1 cellular context compared by ENCODE assay signal in genomic region chr6:116586738-116587137, GRCh38.
A peak's percentile ranks its signal among the peaks of the same experiment; 100 is the strongest.
TF ChIP-seq lines count a peak whose summit lies in the region.

No MANE protein-coding gene starts in this region.

TF ChIP-seq in HepG2, 621 proteins besides CTCF, POLR2A, EP300 and RAD21:
- no peak for TF ChIP-seq ZNF383 (CRISPR knock-in tag; IDR thresholded peaks at IDR 0.05; ENCODE audit: borderline replicate concordance)
- no peak for TF ChIP-seq SUZ12 (IDR thresholded peaks at IDR 0.05; ENCODE audit: low read depth, low read length)
- no peak for TF ChIP-seq PHF8 (CRISPR knock-in tag; IDR thresholded peaks at IDR 0.05)
- TF ChIP-seq THAP7 (CRISPR knock-in tag; IDR thresholded peaks at IDR 0.05) = no peak
- TF ChIP-seq, protein P1, sequence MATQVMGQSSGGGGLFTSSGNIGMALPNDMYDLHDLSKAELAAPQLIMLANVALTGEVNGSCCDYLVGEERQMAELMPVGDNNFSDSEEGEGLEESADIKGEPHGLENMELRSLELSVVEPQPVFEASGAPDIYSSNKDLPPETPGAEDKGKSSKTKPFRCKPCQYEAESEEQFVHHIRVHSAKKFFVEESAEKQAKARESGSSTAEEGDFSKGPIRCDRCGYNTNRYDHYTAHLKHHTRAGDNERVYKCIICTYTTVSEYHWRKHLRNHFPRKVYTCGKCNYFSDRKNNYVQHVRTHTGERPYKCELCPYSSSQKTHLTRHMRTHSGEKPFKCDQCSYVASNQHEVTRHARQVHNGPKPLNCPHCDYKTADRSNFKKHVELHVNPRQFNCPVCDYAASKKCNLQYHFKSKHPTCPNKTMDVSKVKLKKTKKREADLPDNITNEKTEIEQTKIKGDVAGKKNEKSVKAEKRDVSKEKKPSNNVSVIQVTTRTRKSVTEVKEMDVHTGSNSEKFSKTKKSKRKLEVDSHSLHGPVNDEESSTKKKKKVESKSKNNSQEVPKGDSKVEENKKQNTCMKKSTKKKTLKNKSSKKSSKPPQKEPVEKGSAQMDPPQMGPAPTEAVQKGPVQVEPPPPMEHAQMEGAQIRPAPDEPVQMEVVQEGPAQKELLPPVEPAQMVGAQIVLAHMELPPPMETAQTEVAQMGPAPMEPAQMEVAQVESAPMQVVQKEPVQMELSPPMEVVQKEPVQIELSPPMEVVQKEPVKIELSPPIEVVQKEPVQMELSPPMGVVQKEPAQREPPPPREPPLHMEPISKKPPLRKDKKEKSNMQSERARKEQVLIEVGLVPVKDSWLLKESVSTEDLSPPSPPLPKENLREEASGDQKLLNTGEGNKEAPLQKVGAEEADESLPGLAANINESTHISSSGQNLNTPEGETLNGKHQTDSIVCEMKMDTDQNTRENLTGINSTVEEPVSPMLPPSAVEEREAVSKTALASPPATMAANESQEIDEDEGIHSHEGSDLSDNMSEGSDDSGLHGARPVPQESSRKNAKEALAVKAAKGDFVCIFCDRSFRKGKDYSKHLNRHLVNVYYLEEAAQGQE (IDR thresholded peaks at IDR 0.05; ENCODE audit: borderline replicate concordance in 1 of 2, low read depth in 1 of 2, low read length in 2 of 2) = no peak
- no peak for TF ChIP-seq ZMYM4 (CRISPR knock-in tag; IDR thresholded peaks at IDR 0.05)
- no peak for TF ChIP-seq SOX6 (IDR thresholded peaks at IDR 0.05)
- TF ChIP-seq SOX6 (CRISPR knock-in tag; IDR thresholded peaks at IDR 0.05) = no peak
- no peak for TF ChIP-seq ZNF230 (CRISPR knock-in tag; IDR thresholded peaks at IDR 0.05)
- TF ChIP-seq MAFK (conservative IDR thresholded peaks at IDR 0.05 in 1 of 2, IDR thresholded peaks at IDR 0.05 in 1 of 2; ENCODE audit: low read length in 2 of 2) = peak; percentile 79 to 85
- peak; percentile 81 for TF ChIP-seq MAFF (IDR thresholded peaks at IDR 0.05; ENCODE audit: low read depth, low read length)
- no peak for TF ChIP-seq ZNF597 (CRISPR knock-in tag; IDR thresholded peaks at IDR 0.05)
